Comparison of ENCODE assay signal across 1 cellular context in genomic region chr2:39525636-39526412, GRCh38.
TF ChIP-seq lines count a peak whose summit lies in the region.

No MANE protein-coding gene starts in this region.

TF ChIP-seq in K562, 482 proteins besides CTCF, POLR2A, EP300 and RAD21 (continued from another document):
- no peak for TF ChIP-seq ZNF407 (IDR thresholded peaks at IDR 0.05; ENCODE audit: low read depth)
- TF ChIP-seq KDM1A (IDR thresholded peaks at IDR 0.05) = 0 out of 4 replicates have a peak, but pooled peaks of 1 of the 2 experiments have one; percentile 13
- TF ChIP-seq HOXB6 (CRISPR knock-in tag; IDR thresholded peaks at IDR 0.05; ENCODE audit: borderline replicate concordance) = no peak
- TF ChIP-seq BMI1 (IDR thresholded peaks at IDR 0.05; ENCODE audit: low read length) = no peak
- no peak for TF ChIP-seq TCF7L2 (IDR thresholded peaks at IDR 0.05; ENCODE audit: low read depth, low read length)
